16 cellular contexts compared by ENCODE assay signal in genomic region chr4:139682309-139683210, GRCh38. TPM values are rescaled to one million over a fixed set of nuclear protein-coding genes. Genes with fewer than 3 reads are reported as not detected.
DNase-seq lines count a peak whose midpoint lies in the region.
"Had no signal": no experiment of that assay in that cellular context is flagged by ENCODE, and none has a peak within 500 bp of the region (broad histone marks: within the 10 kb centered on the region; RNA-seq: fewer than 3 reads in every experiment).

No MANE protein-coding gene starts in this region.

- peaks cover 23% of the 10 kb centered on the region for H3K4me1 Mint-ChIP-seq in T-helper 2 cell treated with Interferon-gamma antibody and Interleukin-4, amounts not matched to agents 5 μg/mL and 100 μg/mL, for 36 hours (ENCODE audit: low read depth)
- H3K4me1 Mint-ChIP-seq in activated T-helper 2 cell treated with anti-CD3 and anti-CD28 coated beads, Interferon-gamma antibody, Interleukin-2, Interleukin-4, amounts not matched to agents 10 μg/mL and 5 μg/mL and 100 μg/mL, durations not matched to agents 14 hours and 24 hours and 36 hours (ENCODE audit: low read depth), result peaks cover 21% of the 10 kb centered on the region
- H3K4me1 Mint-ChIP-seq in CD8-positive, alpha-beta memory T cell, result peaks cover 0 to 10% (median 5%) of the 10 kb centered on the region in 3 donors

- no peaks in the 10 kb centered on the region for H3K27me3 ChIP-seq in CD8-positive, alpha-beta memory T cell (ENCODE audit: insufficient read depth, low read length, poor library complexity, severe bottlenecking)
- H3K27me3 ChIP-seq: body of pancreas, gastrocnemius medialis had no signal

- H3K27ac Mint-ChIP-seq in T-helper 2 cell treated with Interferon-gamma antibody and Interleukin-4, amounts not matched to agents 5 μg/mL and 100 μg/mL, for 36 hours, result peak overlapping the region; percentile 4
- peak overlapping the region; percentile 6 for H3K27ac Mint-ChIP-seq in activated T-helper 2 cell treated with anti-CD3 and anti-CD28 coated beads, Interferon-gamma antibody, Interleukin-2, Interleukin-4, amounts not matched to agents 10 μg/mL and 5 μg/mL and 100 μg/mL, durations not matched to agents 14 hours and 24 hours and 36 hours
- no peak overlapping the region for H3K27ac Mint-ChIP-seq in CD8-positive, alpha-beta memory T cell
- H3K27ac Mint-ChIP-seq: T-cell had no signal

- peaks cover 61% of the 10 kb centered on the region for H3K36me3 Mint-ChIP-seq in T-helper 2 cell treated with Interferon-gamma antibody and Interleukin-4, amounts not matched to agents 5 μg/mL and 100 μg/mL, for 36 hours (ENCODE audit: low read depth)
- peaks cover 76% of the 10 kb centered on the region for H3K36me3 Mint-ChIP-seq in activated T-helper 2 cell treated with anti-CD3 and anti-CD28 coated beads, Interferon-gamma antibody, Interleukin-2, Interleukin-4, amounts not matched to agents 10 μg/mL and 5 μg/mL and 100 μg/mL, durations not matched to agents 14 hours and 24 hours and 36 hours (ENCODE audit: low read depth)
- H3K36me3 Mint-ChIP-seq in CD8-positive, alpha-beta memory T cell, result peaks cover 2 to 11% (median 5%) of the 10 kb centered on the region in 3 donors
- H3K36me3 Mint-ChIP-seq: T-cell had no signal

- no peaks in the 10 kb centered on the region for H3K27me3 Mint-ChIP-seq in T-helper 2 cell treated with Interferon-gamma antibody and Interleukin-4, amounts not matched to agents 5 μg/mL and 100 μg/mL, for 36 hours (ENCODE audit: low read depth)
- H3K27me3 Mint-ChIP-seq in activated T-helper 2 cell treated with anti-CD3 and anti-CD28 coated beads, Interferon-gamma antibody, Interleukin-2, Interleukin-4, amounts not matched to agents 10 μg/mL and 5 μg/mL and 100 μg/mL, durations not matched to agents 14 hours and 24 hours and 36 hours (ENCODE audit: low read depth), result no peaks in the 10 kb centered on the region
- H3K27me3 Mint-ChIP-seq in CD8-positive, alpha-beta memory T cell, result peaks cover 1 to 4% of the 10 kb centered on the region in 2 donors
- H3K27me3 Mint-ChIP-seq: activated CD4-positive, alpha-beta T cell treated with anti-CD3 and anti-CD28 coated beads, Interleukin-2, amount 10 ng/mL, durations not matched to agents 7 days and 5 days; CD4-positive, alpha-beta memory T cell; T-cell had no signal

- no peak for DNase-seq in T-helper 2 cell treated with Interferon-gamma antibody and Interleukin-4, amounts not matched to agents 5 μg/mL and 100 μg/mL, for 36 hours (ENCODE audit: low spot score)
- DNase-seq in T-helper 2 cell (no peak), iris pigment epithelial cell (ENCODE audit: low read depth) (peak; percentile 23), retina (peak; percentile 28), kidney tubule cell (ENCODE audit: low spot score) (no peak), medulla oblongata (ENCODE audit: extremely low spot score) (no peak)
- no peak for DNase-seq in activated T-helper 2 cell treated with anti-CD3 and anti-CD28 coated beads, Interferon-gamma antibody, Interleukin-2, Interleukin-4, amounts not matched to agents 10 μg/mL and 5 μg/mL and 100 μg/mL, durations not matched to agents 14 hours and 24 hours and 36 hours (ENCODE audit: low spot score)
- no peak for DNase-seq in CD8-positive, alpha-beta memory T cell
- DNase-seq: 8988T; activated CD4-positive, alpha-beta T cell treated with anti-CD3 and anti-CD28 coated beads, Interleukin-2, amount 10 ng/mL, durations not matched to agents 7 days and 5 days; body of pancreas; CD4-positive, alpha-beta memory T cell; gastrocnemius medialis; NCI-H774; stimulated activated CD4-positive, alpha-beta T cell treated with anti-CD3 and anti-CD28 coated beads, Interleukin-2, amount 100 ng/mL, for 48 hours; T-cell had no signal

- peaks cover 7% of the 10 kb centered on the region for H3K9me3 Mint-ChIP-seq in T-helper 2 cell treated with Interferon-gamma antibody and Interleukin-4, amounts not matched to agents 5 μg/mL and 100 μg/mL, for 36 hours
- peaks cover 14% of the 10 kb centered on the region for H3K9me3 Mint-ChIP-seq in activated T-helper 2 cell treated with anti-CD3 and anti-CD28 coated beads, Interferon-gamma antibody, Interleukin-2, Interleukin-4, amounts not matched to agents 10 μg/mL and 5 μg/mL and 100 μg/mL, durations not matched to agents 14 hours and 24 hours and 36 hours
- no peaks in the 10 kb centered on the region for H3K9me3 Mint-ChIP-seq in CD8-positive, alpha-beta memory T cell

- no peaks in the 10 kb centered on the region for H3K36me3 ChIP-seq in CD8-positive, alpha-beta memory T cell (ENCODE audit: insufficient read depth, low read length)

- H3K27ac ChIP-seq in CD8-positive, alpha-beta memory T cell (ENCODE audit: low read depth, low read length), result no peak overlapping the region
- H3K27ac ChIP-seq: body of pancreas, gastrocnemius medialis had no signal

- no peak overlapping the region for H3K4me3 ChIP-seq in CD8-positive, alpha-beta memory T cell (ENCODE audit: low read length)
- H3K4me3 ChIP-seq: body of pancreas, gastrocnemius medialis had no signal

- intact Hi-C loops in activated T-helper 2 cell treated with anti-CD3 and anti-CD28 coated beads, Interferon-gamma antibody, Interleukin-2, Interleukin-4, amounts not matched to agents 10 μg/mL and 5 μg/mL and 100 μg/mL, durations not matched to agents 14 hours and 24 hours and 36 hours (cut with micrococcal nuclease), result no loop called here

- no peaks in the 10 kb centered on the region for H3K4me1 ChIP-seq in CD8-positive, alpha-beta memory T cell (ENCODE audit: insufficient read depth, low read length)

- CTCF ChIA-PET in CD8-positive, alpha-beta memory T cell (lab: Charles Lee), result no interaction called here

- no peaks in the 10 kb centered on the region for H3K9me3 ChIP-seq in CD8-positive, alpha-beta memory T cell (ENCODE audit: low read length)
- H3K9me3 ChIP-seq: body of pancreas, gastrocnemius medialis had no signal

- POLR2A ChIA-PET in CD8-positive, alpha-beta memory T cell (lab: Charles Lee), result interaction anchor here (0.6 kb wide), 1 partner anchor 776 kb away, joined by 3 read pairs; no protein-coding TSS in a partner anchor

- no peak overlapping the region for H3K4me3 Mint-ChIP-seq in T-helper 2 cell treated with Interferon-gamma antibody and Interleukin-4, amounts not matched to agents 5 μg/mL and 100 μg/mL, for 36 hours
- H3K4me3 Mint-ChIP-seq in activated T-helper 2 cell treated with anti-CD3 and anti-CD28 coated beads, Interferon-gamma antibody, Interleukin-2, Interleukin-4, amounts not matched to agents 10 μg/mL and 5 μg/mL and 100 μg/mL, durations not matched to agents 14 hours and 24 hours and 36 hours (ENCODE audit: low read depth), result no peak overlapping the region
- H3K4me3 Mint-ChIP-seq in CD8-positive, alpha-beta memory T cell, result no peak overlapping the region
- H3K4me3 Mint-ChIP-seq: activated CD4-positive, alpha-beta T cell treated with anti-CD3 and anti-CD28 coated beads, Interleukin-2, amount 10 ng/mL, durations not matched to agents 7 days and 5 days; CD4-positive, alpha-beta memory T cell; T-cell had no signal

RNA-seq across cellular contexts. Expression of gene MGST2, which starts 16.9 kb away (rescaled TPM):
- 29.5 and 32.5 TPM in 2 replicates for total RNA-seq in activated T-helper 2 cell treated with anti-CD3 and anti-CD28 coated beads, Interferon-gamma antibody, Interleukin-2, Interleukin-4, amounts not matched to agents 10 μg/mL and 5 μg/mL and 100 μg/mL, durations not matched to agents 14 hours and 24 hours and 36 hours
- 1 to 10 TPM; 2.6 to 4.6 TPM for total RNA-seq in CD8-positive, alpha-beta memory T cell
- 10.9 TPM for polyA plus RNA-seq in CD8-positive, alpha-beta memory T cell

Comparison
In these comparisons a context has a peak if more than half of its experiments do, and no peak if none do; other contexts are left out.
1. DNase-seq: peak in iris pigment epithelial cell (single experiment) and retina (single experiment); none in T-helper 2 cell treated with Interferon-gamma antibody and Interleukin-4, amounts not matched to agents 5 μg/mL and 100 μg/mL, for 36 hours (single experiment), T-helper 2 cell (0 of 5), activated T-helper 2 cell treated with anti-CD3 and anti-CD28 coated beads, Interferon-gamma antibody, Interleukin-2, Interleukin-4, amounts not matched to agents 10 μg/mL and 5 μg/mL and 100 μg/mL, durations not matched to agents 14 hours and 24 hours and 36 hours (single experiment), kidney tubule cell (single experiment), CD8-positive, alpha-beta memory T cell (0 of 5) and medulla oblongata (single experiment).
2. H3K27ac Mint-ChIP-seq: peak in T-helper 2 cell treated with Interferon-gamma antibody and Interleukin-4, amounts not matched to agents 5 μg/mL and 100 μg/mL, for 36 hours (single experiment) and activated T-helper 2 cell treated with anti-CD3 and anti-CD28 coated beads, Interferon-gamma antibody, Interleukin-2, Interleukin-4, amounts not matched to agents 10 μg/mL and 5 μg/mL and 100 μg/mL, durations not matched to agents 14 hours and 24 hours and 36 hours (single experiment); none in CD8-positive, alpha-beta memory T cell (0 of 8).